ENCODE assay signal across 8 cellular contexts in genomic region chr22:45212306-45212709, GRCh38. TPM values are rescaled to one million over a fixed set of nuclear protein-coding genes. Genes with fewer than 3 reads are reported as not detected.
DNase-seq lines count a peak whose midpoint lies in the region; ATAC-seq and TF ChIP-seq lines count a peak whose summit lies in the region.

No MANE protein-coding gene starts in this region.

- H3K36me3 Mint-ChIP-seq in naive thymus-derived CD4-positive, alpha-beta T cell = peaks cover 0 to 9% (median 0%) of the 10 kb centered on the region in 5 donors

- H4K91ac ChIP-seq in IMR-90 (ENCODE audit: insufficient read depth, low read depth, low read length) = no peak overlapping the region

- WGBS in IMR-90 (ENCODE audit: extremely low coverage in 2 of 2, insufficient read length in 1 of 2), 2 experiments = no CpG with 5 or more reads among the region's 14 CpGs
- 21 to 22% methylated on average over 11 to 14 of the region's 14 CpGs for WGBS in testis, 2 donors

- peak overlapping the region; percentile 59; the same call in 1 of the 3 replicates for H2BK15ac ChIP-seq in IMR-90 (ENCODE audit: low read depth, low read length)

- H2AK9ac ChIP-seq in IMR-90 (replicated peaks; ENCODE audit: low read depth, low read length, poor library complexity) = peak overlapping the region; percentile 87

- peak overlapping the region; percentile 82 for H2BK120ac ChIP-seq in IMR-90 (ENCODE audit: low read depth, low read length)

- peak overlapping the region; percentile 77 for H2BK5ac ChIP-seq in IMR-90 (ENCODE audit: low read depth, low read length, poor library complexity, severe bottlenecking)

- TF ChIP-seq POLR2A in IMR-90 (IDR thresholded peaks at IDR 0.05; ENCODE audit: low read depth, low read length) = peak; percentile 84
- TF ChIP-seq POLR2A in testis (IDR thresholded peaks at IDR 0.05) = no peak

- peak overlapping the region; percentile 59 for H3K9ac ChIP-seq in IMR-90 (ENCODE audit: low read depth, low read length)

- peaks cover 51% of the 10 kb centered on the region for H4K20me1 ChIP-seq in IMR-90 (ENCODE audit: insufficient read depth, low read length)

- H3K4ac ChIP-seq in IMR-90 (ENCODE audit: low read depth, low read length) = peak overlapping the region; percentile 80

- no peaks in the 10 kb centered on the region for H3K27me3 Mint-ChIP-seq in naive thymus-derived CD4-positive, alpha-beta T cell

- peak; percentile 96 for DNase-seq in IMR-90
- peak; percentile 67 for DNase-seq in choroid plexus epithelial cell (ENCODE audit: low read depth)
- peak; percentile 47 for DNase-seq in left kidney (ENCODE audit: low read depth, low spot score)
- peak; percentile 74 for DNase-seq in testis
- no peak for DNase-seq in activated naive CD4-positive, alpha-beta T cell treated with Interleukin-2 at 50 U/mL for 16 hours
- DNase-seq in naive thymus-derived CD4-positive, alpha-beta T cell = no peak

- H3K4me1 Mint-ChIP-seq in naive thymus-derived CD4-positive, alpha-beta T cell = peaks cover 0 to 10% (median 4%) of the 10 kb centered on the region in 7 donors

- dilution Hi-C loops in IMR-90 (cut with HindIII; ENCODE audit: low sequenced_read_pairs, unreplicated experiment) = no loop called here

- peak; percentile 81 for ATAC-seq in IMR-90 (ENCODE audit: low read depth)
- ATAC-seq in HG03108 (IDR thresholded peaks at IDR 0.05; ENCODE audit: unreplicated experiment) = no peak
- no peak for ATAC-seq in GM21723 (IDR thresholded peaks at IDR 0.05; ENCODE audit: unreplicated experiment)
- no peak for ATAC-seq in naive thymus-derived CD4-positive, alpha-beta T cell

- H3K18ac ChIP-seq in IMR-90 (ENCODE audit: low read depth, low read length) = no peak overlapping the region; the same call in 1 of the 2 replicates

- CTCF ChIA-PET in IMR-90 (lab: Yijun Ruan, JAX) = interaction anchor here (1.0 kb wide), 1 partner anchor 180 kb away, joined by 4 read pairs; no protein-coding TSS in a partner anchor
- CTCF ChIA-PET in naive thymus-derived CD4-positive, alpha-beta T cell (lab: Charles Lee) = no interaction called here

- peaks cover 31 to 79% of the 10 kb centered on the region in 2 experiments for H3K79me1 ChIP-seq in IMR-90 (ENCODE audit: low read depth in 1 of 2, low read length in 2 of 2)

- peaks cover 43% of the 10 kb centered on the region for H3K9me1 ChIP-seq in IMR-90 (ENCODE audit: insufficient read depth, low read length)

- POLR2A ChIA-PET in IMR-90 (lab: Charles Lee; ENCODE audit: unreplicated experiment) = interaction anchor here (0.6 kb wide), 1 partner anchor 48 kb away, joined by 3 read pairs; the partner anchor contains the start of gene NUP50
- POLR2A ChIA-PET in naive thymus-derived CD4-positive, alpha-beta T cell (lab: Charles Lee) = interaction anchor here (0.7 kb wide), 1 partner anchor 84 kb away, joined by 5 read pairs; no protein-coding TSS in a partner anchor

- peak overlapping the region; percentile 66; the same call in 1 of the 2 replicates for H3K23ac ChIP-seq in IMR-90 (ENCODE audit: low read depth, low read length)

- H3K4me1 ChIP-seq in IMR-90 (ENCODE audit: control insufficient read depth, insufficient read depth, low read length) = peaks cover 45% of the 10 kb centered on the region
- H3K4me1 ChIP-seq in testis = peaks cover 15% of the 10 kb centered on the region
- H3K4me1 ChIP-seq in naive thymus-derived CD4-positive, alpha-beta T cell (ENCODE audit: control insufficient read depth in 2 of 2, insufficient read depth in 2 of 2, low read length in 2 of 2) = no peaks in the 10 kb centered on the region

- H2AK5ac ChIP-seq in IMR-90 (ENCODE audit: low read depth, low read length) = peak overlapping the region; percentile 98; the same call in 1 of the 2 replicates

- intact Hi-C loops in IMR-90 (cut with micrococcal nuclease) (loop anchor here (1.0 to 2.0 kb wide), 2 partner anchors 28 to 237 kb away; partner anchors contain the start of gene KIAA0930), testis (cut with DNase I; ENCODE audit: low total_unique reads) (no loop called here)
- intact Hi-C loops in naive thymus-derived CD4-positive, alpha-beta T cell (cut with micrococcal nuclease) = no loop called here

- peak overlapping the region; percentile 75 for H3K27ac ChIP-seq in IMR-90 (ENCODE audit: insufficient read depth, low read length)
- H3K27ac ChIP-seq in testis = peak overlapping the region; percentile 26 to 70
- no peak overlapping the region for H3K27ac ChIP-seq in naive thymus-derived CD4-positive, alpha-beta T cell (ENCODE audit: low read depth, low read length)

- TF ChIP-seq CTCF in IMR-90 (conservative IDR thresholded peaks at IDR 0.05; ENCODE audit: low read depth, low read length) = peak; percentile 17; the same call in 1 of the 2 replicates
- TF ChIP-seq CTCF in choroid plexus epithelial cell (conservative IDR thresholded peaks at IDR 0.05; ENCODE audit: low read depth, low read length) = peak; percentile 18
- TF ChIP-seq CTCF in testis (IDR thresholded peaks at IDR 0.05) = peak in 1 of 3 experiments; percentile 2

- no peaks in the 10 kb centered on the region for H3K9me3 Mint-ChIP-seq in naive thymus-derived CD4-positive, alpha-beta T cell

- no peak overlapping the region for H3K4me3 Mint-ChIP-seq in naive thymus-derived CD4-positive, alpha-beta T cell

- H3K27me3 ChIP-seq in IMR-90 (ENCODE audit: control insufficient read depth, insufficient read depth, low read length) (no peaks in the 10 kb centered on the region), testis (no peaks in the 10 kb centered on the region)
- H3K27me3 ChIP-seq in naive thymus-derived CD4-positive, alpha-beta T cell (ENCODE audit: control insufficient read depth in 2 of 2, insufficient read depth in 2 of 2, low read length in 2 of 2) = no peaks in the 10 kb centered on the region

- H2AFZ ChIP-seq in IMR-90 (replicated peaks; ENCODE audit: low read length, poor library complexity) = peak overlapping the region; percentile 82

- peak overlapping the region; percentile 54; the same call in 1 of the 2 replicates for H3K56ac ChIP-seq in IMR-90 (ENCODE audit: extremely low read depth, insufficient read depth, low read length)

- no peak overlapping the region for H4K5ac ChIP-seq in IMR-90 (ENCODE audit: low read depth, low read length)

- peak; percentile 29 for TF ChIP-seq RAD21 in IMR-90 (IDR thresholded peaks at IDR 0.05; ENCODE audit: low read length)

- no peak overlapping the region; a peak in 1 of 4 replicates for H4K8ac ChIP-seq in IMR-90 (ENCODE audit: low read depth in 2 of 2, low read length in 2 of 2)

- H3K9me3 ChIP-seq in IMR-90 (ENCODE audit: control insufficient read depth, insufficient read depth, low read length) (no peaks in the 10 kb centered on the region), testis (no peaks in the 10 kb centered on the region)
- no peaks in the 10 kb centered on the region for H3K9me3 ChIP-seq in naive thymus-derived CD4-positive, alpha-beta T cell (ENCODE audit: control insufficient read depth in 2 of 3, low read length in 3 of 3)

- BruUV-seq in IMR-90 (replicated peaks; lab: Mats Ljungman, UMichigan) = no TSS peak

- H3K14ac ChIP-seq in IMR-90 (replicated peaks; ENCODE audit: low read depth, low read length) = peak overlapping the region; percentile 87; the same call in 1 of the 2 replicates

- peak overlapping the region; percentile 82 for H2BK20ac ChIP-seq in IMR-90 (ENCODE audit: low read depth, low read length)

- H3K36me3 ChIP-seq in IMR-90 (ENCODE audit: control insufficient read depth, insufficient read depth, low read length) = peaks cover 2% of the 10 kb centered on the region; the same call in 1 of the 2 replicates
- no peaks in the 10 kb centered on the region for H3K36me3 ChIP-seq in testis (ENCODE audit: low read depth, missing control alignments)
- peaks cover 0 to 25% (median 0%) of the 10 kb centered on the region in 3 experiments for H3K36me3 ChIP-seq in naive thymus-derived CD4-positive, alpha-beta T cell (ENCODE audit: control insufficient read depth in 2 of 3, insufficient read depth in 3 of 3, low read length in 3 of 3)

- H3K27ac Mint-ChIP-seq in naive thymus-derived CD4-positive, alpha-beta T cell = no peak overlapping the region

- peak overlapping the region; percentile 30 for H3K4me3 ChIP-seq in IMR-90 (ENCODE audit: insufficient read depth, low read depth, low read length)
- peak overlapping the region; percentile 49 for H3K4me3 ChIP-seq in choroid plexus epithelial cell (ENCODE audit: low read depth, low read length)
- H3K4me3 ChIP-seq in testis = no peak overlapping the region
- no peak overlapping the region for H3K4me3 ChIP-seq in naive thymus-derived CD4-positive, alpha-beta T cell (ENCODE audit: low read length)

- peak overlapping the region; percentile 86 for H3K4me2 ChIP-seq in IMR-90 (ENCODE audit: low read depth, low read length)

- in situ Hi-C loops in IMR-90 (cut with MboI; ENCODE audit: low sequenced_read_pairs) = no loop called here

TF ChIP-seq in IMR-90, 13 proteins besides CTCF, POLR2A, EP300 and RAD21 (continues in another document):
- no peak for TF ChIP-seq ELK1 (IDR thresholded peaks at IDR 0.05; ENCODE audit: borderline replicate concordance, low read depth, low read length)
- TF ChIP-seq MAZ (IDR thresholded peaks at IDR 0.05; ENCODE audit: borderline replicate concordance, low read depth, low read length) = peak; percentile 85

RNA-seq across cellular contexts. Expression of gene KIAA0930, which starts 28.4 kb away (rescaled TPM):
- total RNA-seq in IMR-90 (2012; rRNA removed) (21.7 and 25.3 TPM in 2 replicates), testis (10 to 100 TPM; 62.4 to 62.9 TPM)
- polyA plus RNA-seq in IMR-90 (2012; rRNA removed) (34.1 and 38.1 TPM in 2 replicates), testis (ENCODE audit: insufficient read depth, low read depth, low replicate concordance) (77.5 TPM)
- polyA plus RNA-seq in IMR-90 (2012; cell fraction: cytosol; rRNA removed) = 45.7 and 62.0 TPM in 2 replicates
- 134 and 167 TPM in 2 replicates for polyA plus RNA-seq in IMR-90 (2012; cell fraction: nucleus; rRNA removed; ENCODE audit: low replicate concordance)
- 10 to 100 TPM; 13.2 to 58.2 (median 27.9) TPM for total RNA-seq in naive thymus-derived CD4-positive, alpha-beta T cell
- 1 to 10 TPM; 2.3 to 2.5 TPM for polyA plus RNA-seq in naive thymus-derived CD4-positive, alpha-beta T cell

RNA-seq across cellular contexts. Expression of gene NUP50, which starts 48.6 kb away (rescaled TPM):
- total RNA-seq in IMR-90 (2012; rRNA removed) (61.1 and 65.4 TPM in 2 replicates), testis (100 to 1,000 TPM; 119 to 120 TPM)
- polyA plus RNA-seq in IMR-90 (2012; rRNA removed) (10.3 and 12.8 TPM in 2 replicates), testis (ENCODE audit: insufficient read depth, low read depth, low replicate concordance) (66.2 TPM)
- 6.0 and 7.5 TPM in 2 replicates for polyA plus RNA-seq in IMR-90 (2012; cell fraction: cytosol; rRNA removed)
- polyA plus RNA-seq in IMR-90 (2012; cell fraction: nucleus; rRNA removed; ENCODE audit: low replicate concordance) = 5.9 and 17.2 TPM in 2 replicates
- 100 to 1,000 TPM; 107 to 151 (median 130) TPM for total RNA-seq in naive thymus-derived CD4-positive, alpha-beta T cell
- polyA plus RNA-seq in naive thymus-derived CD4-positive, alpha-beta T cell = 10 to 100 TPM; 50.6 to 91.4 TPM

Comparison
In these comparisons a context has a peak if more than half of its experiments do, and no peak if none do; other contexts are left out.
1. DNase-seq: peak in IMR-90 (single experiment), choroid plexus epithelial cell (single experiment), left kidney (single experiment) and testis (single experiment); none in activated naive CD4-positive, alpha-beta T cell treated with Interleukin-2 at 50 U/mL for 16 hours (single experiment) and naive thymus-derived CD4-positive, alpha-beta T cell (0 of 9).
2. H3K4me3 ChIP-seq: peak in IMR-90 (single experiment) and choroid plexus epithelial cell (single experiment); none in testis (0 of 2) and naive thymus-derived CD4-positive, alpha-beta T cell (single experiment).